Comparison of ENCODE assay signal across 25 cellular contexts in genomic region chr12:12604790-12605189, GRCh38.
"Had no signal": no experiment of that assay in that cellular context is flagged by ENCODE, and none has a peak within 500 bp of the region (broad histone marks: within the 10 kb centered on the region; RNA-seq: fewer than 3 reads in every experiment).

No MANE protein-coding gene starts in this region.

- H3K4me1 Mint-ChIP-seq: natural killer cell had no signal

- DNase-seq: activated B cell treated with CpG ODN at 0.5 μM for 24 hours; activated CD4-positive, alpha-beta T cell treated with anti-CD3 and anti-CD28 coated beads for 36 hours; activated CD4-positive, alpha-beta T cell treated with anti-CD3 and anti-CD28 coated beads, Interleukin-2, amount 50 U/mL, for 4 hours; activated effector memory CD4-positive, alpha-beta T cell treated with Interleukin-2 at 50 U/mL for 16 hours; activated naive CD4-positive, alpha-beta T cell treated with anti-CD3 and anti-CD28 coated beads for 36 hours; activated T-cell treated with anti-CD3 and anti-CD28 coated beads, Interleukin-2, amount 50 U/mL, for 48 hours; amygdala; effector CD4-positive, alpha-beta T cell; foreskin fibroblast; kidney glomerular epithelial cell; left lung; midbrain; natural killer cell; pancreas; psoas muscle; right cardiac atrium; stimulated activated CD4-positive, alpha-beta T cell treated with anti-CD3 and anti-CD28 coated beads, Interleukin-15, amount 100 ng/mL, for 24 hours; stimulated activated naive B cell treated with anti-CD40 and anti-IgM and Interleukin-4, amounts not matched to agents 10 μg/mL and 1 μg/mL and 100 μg/mL, for 72 hours; T1000 had no signal

- H3K27ac Mint-ChIP-seq: activated B cell treated with CpG ODN at 0.5 μM for 24 hours; activated CD4-positive, alpha-beta T cell treated with anti-CD3 and anti-CD28 coated beads for 36 hours; activated naive CD4-positive, alpha-beta T cell treated with anti-CD3 and anti-CD28 coated beads for 36 hours; natural killer cell; stimulated activated naive B cell treated with anti-CD40 and anti-IgM and Interleukin-4, amounts not matched to agents 10 μg/mL and 1 μg/mL and 100 μg/mL, for 72 hours; T-helper 1 cell treated with Interleukin-12 subunit alpha and Interleukin-12 subunit beta and Interleukin-4 antibody, amounts not matched to agents 30 μg/mL and 1 μg/mL, for 36 hours; type B pancreatic cell had no signal

- H3K27ac ChIP-seq: left lung, neutrophil, pancreas, psoas muscle, thoracic aorta, vagina had no signal

- H3K4me3 Mint-ChIP-seq: activated B cell treated with CpG ODN at 0.5 μM for 24 hours; activated CD4-positive, alpha-beta T cell treated with anti-CD3 and anti-CD28 coated beads for 36 hours; activated naive CD4-positive, alpha-beta T cell treated with anti-CD3 and anti-CD28 coated beads for 36 hours; natural killer cell; stimulated activated naive B cell treated with anti-CD40 and anti-IgM and Interleukin-4, amounts not matched to agents 10 μg/mL and 1 μg/mL and 100 μg/mL, for 72 hours; T-helper 1 cell treated with Interleukin-12 subunit alpha and Interleukin-12 subunit beta and Interleukin-4 antibody, amounts not matched to agents 30 μg/mL and 1 μg/mL, for 36 hours; type B pancreatic cell had no signal

- H3K9me3 Mint-ChIP-seq: activated B cell treated with CpG ODN at 0.5 μM for 24 hours; activated naive CD4-positive, alpha-beta T cell treated with anti-CD3 and anti-CD28 coated beads for 36 hours; natural killer cell; stimulated activated naive B cell treated with anti-CD40 and anti-IgM and Interleukin-4, amounts not matched to agents 10 μg/mL and 1 μg/mL and 100 μg/mL, for 72 hours; T-helper 1 cell treated with Interleukin-12 subunit alpha and Interleukin-12 subunit beta and Interleukin-4 antibody, amounts not matched to agents 30 μg/mL and 1 μg/mL, for 36 hours; type B pancreatic cell had no signal

- ATAC-seq: activated CD4-positive, alpha-beta T cell treated with anti-CD3 and anti-CD28 coated beads for 36 hours; left lung; natural killer cell; pancreas; psoas muscle; right cardiac atrium; stimulated activated naive B cell treated with anti-CD40 and anti-IgM and Interleukin-4, amounts not matched to agents 10 μg/mL and 1 μg/mL and 100 μg/mL, for 72 hours had no signal

- H3K4me1 ChIP-seq: left lung, pancreas, psoas muscle, vagina had no signal

- H3K9me3 ChIP-seq: left lung, neutrophil, pancreas, psoas muscle, thoracic aorta, vagina had no signal

- H3K4me3 ChIP-seq: left lung, lung, pancreas, psoas muscle, thoracic aorta, vagina had no signal

- H3K27me3 Mint-ChIP-seq: activated CD4-positive, alpha-beta T cell treated with anti-CD3 and anti-CD28 coated beads for 36 hours; type B pancreatic cell had no signal

- H3K36me3 Mint-ChIP-seq: natural killer cell; stimulated activated naive B cell treated with anti-CD40 and anti-IgM and Interleukin-4, amounts not matched to agents 10 μg/mL and 1 μg/mL and 100 μg/mL, for 72 hours; type B pancreatic cell had no signal

- H3K27me3 ChIP-seq: left lung, neutrophil, pancreas, vagina had no signal
